Comparison of ENCODE assay signal across 9 cellular contexts in the genomic region with DNA sequence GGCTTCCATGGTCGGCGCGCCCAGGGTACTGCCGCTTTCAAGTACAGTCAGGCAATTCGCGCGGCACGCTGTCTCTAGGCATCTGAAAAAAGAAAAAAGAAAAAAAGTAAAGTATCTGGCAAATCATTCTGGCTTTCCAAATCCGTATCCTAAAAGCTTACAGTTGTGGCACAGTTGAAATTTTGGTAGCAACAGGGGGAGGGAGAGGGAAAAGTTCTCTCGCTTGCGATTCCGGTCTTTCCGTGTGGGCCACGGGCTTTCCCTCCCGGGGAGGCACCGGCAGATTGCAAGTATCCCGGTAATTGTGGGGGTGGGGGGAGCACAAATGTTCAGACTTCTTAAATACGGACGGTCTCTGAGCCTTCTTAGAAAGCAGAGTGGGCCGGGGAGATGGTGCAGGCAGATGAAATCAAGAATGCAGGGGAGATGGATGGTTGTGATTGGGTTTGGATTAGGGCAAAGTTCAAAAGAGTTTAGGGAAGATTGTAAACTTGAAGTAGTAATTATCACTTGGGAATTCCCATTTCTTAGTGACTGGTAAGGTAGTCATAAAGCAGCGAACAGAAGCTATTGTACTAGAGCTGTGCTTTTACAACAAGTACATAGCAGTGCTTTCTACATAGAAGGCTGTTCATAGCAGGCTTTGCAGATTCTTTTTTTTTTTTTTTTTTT. TPM values are rescaled to one million over a fixed set of nuclear protein-coding genes. Genes with fewer than 3 reads are reported as not detected.
DNase-seq lines count a peak whose midpoint lies in the region; ATAC-seq and TF ChIP-seq lines count a peak whose summit lies in the region.
"Had no signal": no experiment of that assay in that cellular context is flagged by ENCODE, and none has a peak within 500 bp of the region (broad histone marks: within the 10 kb centered on the region; RNA-seq: fewer than 3 reads in every experiment).

No MANE protein-coding gene starts in this region.

- POLR2A ChIA-PET in CD8-positive, alpha-beta T cell (lab: Charles Lee): interaction anchor here (1.5 kb wide), 1 partner anchor 529 kb away, joined by 6 read pairs; no protein-coding TSS in a partner anchor
- POLR2A ChIA-PET in naive thymus-derived CD8-positive, alpha-beta T cell (lab: Charles Lee): interaction anchor here (0.8 kb wide), 1 partner anchor 528 kb away, joined by 3 read pairs; no protein-coding TSS in a partner anchor

- no peak overlapping the region for H3K27ac Mint-ChIP-seq in CD8-positive, alpha-beta T cell
- peak overlapping the region in 2 of 10 donors; percentile 10 to 73 for H3K27ac Mint-ChIP-seq in naive thymus-derived CD8-positive, alpha-beta T cell

- H3K4me3 Mint-ChIP-seq in CD8-positive, alpha-beta T cell: peak overlapping the region; percentile 91
- H3K4me3 Mint-ChIP-seq in naive thymus-derived CD8-positive, alpha-beta T cell: peak overlapping the region; percentile 64 to 97 (median 88)

- H3K4me1 ChIP-seq in CD8-positive, alpha-beta T cell (ENCODE audit: insufficient read depth, low read length): peaks cover 17% of the 10 kb centered on the region
- peaks cover 8 to 19% of the 10 kb centered on the region in 2 donors for H3K4me1 ChIP-seq in duodenal mucosa (ENCODE audit: control insufficient read depth in 1 of 2, insufficient read depth in 2 of 2, low read length in 2 of 2)

- ATAC-seq in CD8-positive, alpha-beta T cell: no peak
- no peak for ATAC-seq in naive thymus-derived CD8-positive, alpha-beta T cell
- no peak for ATAC-seq in HG03175 (IDR thresholded peaks at IDR 0.05; ENCODE audit: unreplicated experiment)

- peak overlapping the region; percentile 71 to 82 for H3K9ac ChIP-seq in duodenal mucosa (ENCODE audit: low read depth in 1 of 2, low read length in 2 of 2)

- H3K36me3 ChIP-seq in CD8-positive, alpha-beta T cell (ENCODE audit: insufficient read depth, low read length): no peaks in the 10 kb centered on the region
- H3K36me3 ChIP-seq in duodenal mucosa (ENCODE audit: control insufficient read depth in 1 of 2, insufficient read depth in 2 of 2, low read length in 2 of 2): peaks cover 7 to 10% of the 10 kb centered on the region in 2 donors

- CTCF ChIA-PET in CD8-positive, alpha-beta T cell (lab: Charles Lee): interaction anchor here (0.9 to 10.0 kb wide), 3 partner anchors 9 to 528 kb away, joined by 3 to 229 read pairs (median 3); no protein-coding TSS in a partner anchor

- TF ChIP-seq CTCF in CD8-positive, alpha-beta T cell (IDR thresholded peaks at IDR 0.05): no peak

- no peaks in the 10 kb centered on the region for H3K9me3 Mint-ChIP-seq in CD8-positive, alpha-beta T cell
- no peaks in the 10 kb centered on the region for H3K9me3 Mint-ChIP-seq in naive thymus-derived CD8-positive, alpha-beta T cell

- peaks cover 27% of the 10 kb centered on the region for H3K4me1 Mint-ChIP-seq in CD8-positive, alpha-beta T cell (ENCODE audit: low read depth)
- peaks cover 16 to 31% (median 29%) of the 10 kb centered on the region in 4 donors for H3K4me1 Mint-ChIP-seq in naive thymus-derived CD8-positive, alpha-beta T cell

- H3K36me3 Mint-ChIP-seq in CD8-positive, alpha-beta T cell: peaks cover 17% of the 10 kb centered on the region
- peaks cover under 1 to 29% (median 6%) of the 10 kb centered on the region in 3 donors for H3K36me3 Mint-ChIP-seq in naive thymus-derived CD8-positive, alpha-beta T cell

- H3K4me3 ChIP-seq in CD8-positive, alpha-beta T cell (ENCODE audit: low read depth, low read length): peak overlapping the region; percentile 74
- peak overlapping the region; percentile 78 to 93 for H3K4me3 ChIP-seq in duodenal mucosa (ENCODE audit: low read depth in 1 of 2, low read length in 2 of 2)

- no peak overlapping the region for H3K27ac ChIP-seq in CD8-positive, alpha-beta T cell (ENCODE audit: low read depth, low read length)
- H3K27ac ChIP-seq in duodenal mucosa (ENCODE audit: low read depth, low read length): peak overlapping the region; percentile 6
- H3K27ac ChIP-seq: HL-60 had no signal

- H3K9me3 ChIP-seq in CD8-positive, alpha-beta T cell (ENCODE audit: low read length): no peaks in the 10 kb centered on the region
- H3K9me3 ChIP-seq in duodenal mucosa (ENCODE audit: control insufficient read depth in 1 of 2, low read length in 2 of 2): no peaks in the 10 kb centered on the region

- no peak for DNase-seq in CD8-positive, alpha-beta T cell
- DNase-seq in NCI-H69 (lab: John Stamatoyannopoulos, UW) (peak; percentile 52), mesenteric fat pad (ENCODE audit: low spot score) (no peak), cerebellar nuclear complex (lab: John Stamatoyannopoulos, UW) (no peak), epidermal melanocyte (ENCODE audit: insufficient read length, low spot score) (no peak)
- peak in 1 of 10 donors; percentile 31 for DNase-seq in naive thymus-derived CD8-positive, alpha-beta T cell

- intact Hi-C loops in CD8-positive, alpha-beta T cell (cut with DNase I, micrococcal nuclease): loop anchor here (5.0 to 10.0 kb wide), 8 partner anchors 196 to 1431 kb away; a partner anchor contains a TSS

- H3K27me3 Mint-ChIP-seq in CD8-positive, alpha-beta T cell (ENCODE audit: low read depth): peaks cover 2% of the 10 kb centered on the region
- peaks cover 0 to 8% (median 0%) of the 10 kb centered on the region in 5 donors for H3K27me3 Mint-ChIP-seq in naive thymus-derived CD8-positive, alpha-beta T cell

- H3K27me3 ChIP-seq in CD8-positive, alpha-beta T cell (ENCODE audit: insufficient read depth, low read length): no peaks in the 10 kb centered on the region
- H3K27me3 ChIP-seq in duodenal mucosa (ENCODE audit: control insufficient read depth in 1 of 2, insufficient read depth in 2 of 2, low read length in 2 of 2): peaks cover 3 to 8% of the 10 kb centered on the region in 2 donors

RNA-seq across cellular contexts. Expression of a gene that starts 1.2 kb away (rescaled TPM):
- total RNA-seq in CD8-positive, alpha-beta T cell: 1 to 10 TPM; 5.1 to 5.3 TPM
- total RNA-seq in naive thymus-derived CD8-positive, alpha-beta T cell: 1 to 10 TPM; 1.9 to 2.9 TPM
- 10 to 100 TPM; 11.1 to 18.3 (median 16.0) TPM for polyA plus RNA-seq in naive thymus-derived CD8-positive, alpha-beta T cell
- total RNA-seq in mesenteric fat pad: 61.8 TPM
